16 cellular contexts compared by ENCODE assay signal in the genomic region with DNA sequence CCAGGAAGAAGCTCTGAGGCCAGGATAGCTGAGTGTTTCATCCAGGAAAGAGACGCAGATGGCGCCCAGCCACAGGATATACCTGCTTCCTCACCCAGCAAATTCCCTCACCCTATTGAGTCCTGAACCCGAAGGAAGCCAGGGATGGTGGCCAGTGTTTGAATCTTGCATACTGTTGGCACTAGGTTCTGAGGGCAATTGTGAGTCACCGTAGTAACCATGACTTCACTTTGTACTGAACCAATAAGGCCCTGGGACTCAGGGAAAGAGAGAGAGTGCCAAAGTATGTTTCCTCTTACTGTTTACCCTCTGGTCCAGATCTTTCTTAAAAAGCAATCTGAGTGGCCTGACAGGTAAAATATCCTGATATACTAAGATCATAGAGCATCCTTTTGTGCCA. TPM values are rescaled to one million over a fixed set of nuclear protein-coding genes. Genes with fewer than 3 reads are reported as not detected.
DNase-seq lines count a peak whose midpoint lies in the region; ATAC-seq and TF ChIP-seq lines count a peak whose summit lies in the region.
"Had no signal": no experiment of that assay in that cellular context is flagged by ENCODE, and none has a peak within 500 bp of the region (broad histone marks: within the 10 kb centered on the region; RNA-seq: fewer than 3 reads in every experiment).

No MANE protein-coding gene starts in this region.

- DNase-seq in DMS53 (lab: John Stamatoyannopoulos, UW): peak; percentile 54
- no peak for DNase-seq in DMS53 treated with DMSO at 0.1 percent for 48 hours (lab: John Stamatoyannopoulos, UW; ENCODE audit: unreplicated experiment)
- DNase-seq in HT1080 (ENCODE audit: low read depth): peak; percentile 36
- DNase-seq in astrocyte of the hippocampus (ENCODE audit: low read depth, low spot score): peak; percentile 23
- peak; percentile 82 to 92 for DNase-seq in lung microvascular endothelial cell (ENCODE audit: low read depth in 2 of 2)
- no peak for DNase-seq in DMS79 treated with DMSO at 0.1 percent for 48 hours (lab: John Stamatoyannopoulos, UW)
- DNase-seq in lower leg skin (ENCODE audit: low spot score in 2 of 2): no peak
- DNase-seq: activated naive CD4-positive, alpha-beta T cell; mesenchymal stem cell; NCI-H1092; Peyer's patch; testis had no signal

- no peak for TF ChIP-seq CTCF in lower leg skin (IDR thresholded peaks at IDR 0.05)

- H3K4me3 ChIP-seq in lower leg skin (ENCODE audit: low read depth, poor library complexity, severe bottlenecking): no peak overlapping the region
- H3K4me3 ChIP-seq: body of pancreas, Peyer's patch, right atrium auricular region, testis had no signal

- 36 to 59% methylated on average over 4 of the region's 4 CpGs for WGBS in lower leg skin, 2 donors

- ATAC-seq in GM18868 (IDR thresholded peaks at IDR 0.05; ENCODE audit: unreplicated experiment): no peak
- ATAC-seq: body of pancreas, HCT116 had no signal

- TF ChIP-seq POLR2A in lower leg skin (IDR thresholded peaks at IDR 0.05): no peak

- intact Hi-C loops in lower leg skin (cut with DNase I; ENCODE audit: low total_unique reads): no loop called here

RNA-seq across cellular contexts. Expression of a gene that starts 25.6 kb away (rescaled TPM):
- total RNA-seq in HT1080 (2014; rRNA removed; shearing (Covaris generic)): 0.03 and 0.07 TPM in 2 replicates
- polyA plus RNA-seq in HT1080 (2015; cell fraction: cytosol; rRNA removed): 0.27 and 0.32 TPM in 2 replicates
- polyA plus RNA-seq in HT1080 (2015; cell fraction: nucleus; rRNA removed): 0.45 and 0.49 TPM in 2 replicates
- total RNA-seq in lung microvascular endothelial cell: 0.40 and 0.65 TPM in 2 replicates
- 1 to 10 TPM; 1.3 to 2.6 (median 1.9) TPM for total RNA-seq in lower leg skin

RNA-seq across cellular contexts. Expression of a gene that starts 51.5 kb away (rescaled TPM):
- total RNA-seq in HT1080 (2014; rRNA removed; shearing (Covaris generic)): 2.1 and 2.3 TPM in 2 replicates
- 2.3 and 2.7 TPM in 2 replicates for polyA plus RNA-seq in HT1080 (2015; cell fraction: cytosol; rRNA removed)
- polyA plus RNA-seq in HT1080 (2015; cell fraction: nucleus; rRNA removed): 16.0 and 16.3 TPM in 2 replicates
- 5.9 and 10.3 TPM in 2 replicates for total RNA-seq in lung microvascular endothelial cell
- 1 to 10 TPM; 3.0 to 4.4 (median 4.0) TPM for total RNA-seq in lower leg skin

RNA-seq across cellular contexts. Expression of a gene that starts 52.2 kb away (rescaled TPM):
- total RNA-seq in HT1080 (2014; rRNA removed; shearing (Covaris generic)): 1.2 and 1.3 TPM in 2 replicates
- 1.0 and 1.3 TPM in 2 replicates for polyA plus RNA-seq in HT1080 (2015; cell fraction: cytosol; rRNA removed)
- polyA plus RNA-seq in HT1080 (2015; cell fraction: nucleus; rRNA removed): 3.6 and 3.8 TPM in 2 replicates
- total RNA-seq in lung microvascular endothelial cell (6.5 and 7.3 TPM in 2 replicates), lower leg skin (1 to 10 TPM; 6.2 to 8.9 (median 6.6) TPM)

Comparison
In these comparisons a context has a peak if more than half of its experiments do, and no peak if none do; other contexts are left out.
1. DNase-seq: peak in DMS53 (single experiment), HT1080 (single experiment), astrocyte of the hippocampus (single experiment) and lung microvascular endothelial cell (2 of 2); none in DMS53 treated with DMSO at 0.1 percent for 48 hours (single experiment), DMS79 treated with DMSO at 0.1 percent for 48 hours (single experiment) and lower leg skin (0 of 2).